ENCODE assay signal across 14 cellular contexts in the genomic region with DNA sequence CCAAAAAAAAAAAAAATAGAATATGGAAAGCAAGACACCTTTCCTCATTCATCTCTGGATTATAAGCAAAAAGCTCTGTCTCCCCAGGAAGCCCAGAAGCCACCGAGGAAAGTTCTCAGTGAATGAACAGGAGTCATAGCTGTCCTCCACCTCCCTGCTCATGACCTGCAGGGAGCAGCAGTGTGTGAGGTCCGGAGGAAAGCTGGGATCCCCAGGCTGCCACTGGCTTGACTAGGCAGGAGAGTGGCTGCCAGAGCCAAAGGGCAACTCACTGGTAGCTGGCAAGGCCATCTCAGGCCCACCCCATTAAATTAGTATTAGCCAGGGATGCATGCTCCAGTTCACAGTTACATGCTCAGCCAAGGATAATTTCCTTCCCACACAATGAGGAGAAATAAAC.
DNase-seq lines count a peak whose midpoint lies in the region; ATAC-seq, FAIRE-seq and TF ChIP-seq lines count a peak whose summit lies in the region.
"Had no signal": no experiment of that assay in that cellular context is flagged by ENCODE, and none has a peak within 500 bp of the region (broad histone marks: within the 10 kb centered on the region; RNA-seq: fewer than 3 reads in every experiment).

No MANE protein-coding gene starts in this region.

- FAIRE-seq in HepG2 (lab: Jason Lieb, UNC), result peak; percentile 53

- no TSS peak for BruUV-seq in HepG2 (replicated peaks; lab: Mats Ljungman, UMichigan)

- POLR2A ChIA-PET in HEK293 (lab: Yijun Ruan, JAX) (no interaction called here), HepG2 (lab: Yijun Ruan, JAX) (interaction anchor here (1.3 kb wide), 1 partner anchor 191 kb away, joined by 12 read pairs; a partner anchor contains a TSS)

- intact Hi-C loops in HepG2 (cut with micrococcal nuclease; ENCODE audit: unreplicated experiment), result loop anchor here (1.0 to 5.0 kb wide), 2 partner anchors 54 to 107 kb away; no protein-coding TSS in a partner anchor
- intact Hi-C loops in gastrocnemius medialis (cut with DNase I; ENCODE audit: low total_unique reads), result no loop called here

- H4K20me1 ChIP-seq in HepG2 (ENCODE audit: insufficient read depth, low read length), result no peaks in the 10 kb centered on the region

- ATAC-seq in HepG2, result peak; percentile 100
- ATAC-seq in gastrocnemius medialis, result no peak
- ATAC-seq: activated T-cell treated with anti-CD3 and anti-CD28 coated beads, Interleukin-2, amount 50 U/mL, for 4 hours had no signal

- TF ChIP-seq EP300 in HepG2 (IDR thresholded peaks at IDR 0.05; ENCODE audit: low read depth in 2 of 2, low read length in 2 of 2) (no peak), HepG2 (CRISPR knock-in tag; IDR thresholded peaks at IDR 0.05; ENCODE audit: borderline replicate concordance) (no peak)

- no peaks in the 10 kb centered on the region for H3K4me1 ChIP-seq in HEK293 (ENCODE audit: control insufficient read depth, insufficient read depth, low read length)
- H3K4me1 ChIP-seq in HepG2 (ENCODE audit: insufficient read depth, low read length), result peaks cover 19% of the 10 kb centered on the region
- H3K4me1 ChIP-seq in gastrocnemius medialis, result no peaks in the 10 kb centered on the region

- WGBS in HepG2 (ENCODE audit: low lambda C conversion rate), result 22% methylated on average over 1 of the region's 2 CpGs

- no peaks in the 10 kb centered on the region for H3K79me2 ChIP-seq in HepG2 (ENCODE audit: insufficient read depth, low read length)

- peak; percentile 84 for TF ChIP-seq RAD21 in HepG2 (CRISPR knock-in tag; IDR thresholded peaks at IDR 0.05)

- CTCF ChIA-PET in HEK293 (lab: Yijun Ruan, JAX) (interaction anchor here (0.5 to 0.6 kb wide), 2 partner anchors 10 to 73 kb away, joined by 3 read pairs; no protein-coding TSS in a partner anchor), HepG2 (lab: Yijun Ruan, JAX; ENCODE audit: low intra/inter-chr PET ratio, low total read pairs) (interaction anchor here (1.5 kb wide), 1 partner anchor 107 kb away, joined by 9 read pairs; no protein-coding TSS in a partner anchor)

- peak; percentile 14 for TF ChIP-seq CTCF in AG09309 (IDR thresholded peaks at IDR 0.05; ENCODE audit: control insufficient read depth, insufficient read depth, low read depth, low read length, missing control alignments)
- no peak for TF ChIP-seq CTCF in HEK293 (tag by site-specific recombination; IDR thresholded peaks at IDR 0.05)
- peak; percentile 36 for TF ChIP-seq CTCF in brain microvascular endothelial cell (IDR thresholded peaks at IDR 0.05; ENCODE audit: low read depth, low read length, missing control alignments)
- peak; percentile 80 for TF ChIP-seq CTCF in HepG2 (CRISPR knock-in tag; IDR thresholded peaks at IDR 0.05)
- TF ChIP-seq CTCF in gastrocnemius medialis (IDR thresholded peaks at IDR 0.05 in 4 of 5, conservative IDR thresholded peaks at IDR 0.05 in 1 of 5), result no peak

- DNase-seq in AG09309 (ENCODE audit: low read depth) (no peak), brain microvascular endothelial cell (no peak), HepG2 (ENCODE audit: low spot score) (peak; percentile 52), COR-L47 (lab: John Stamatoyannopoulos, UW) (no peak), gastrocnemius medialis (no peak), occipital lobe (lab: John Stamatoyannopoulos, UW) (no peak), NCI-H2227 treated with DMSO at 0.1 percent for 48 hours (lab: John Stamatoyannopoulos, UW) (no peak)
- DNase-seq: activated B cell treated with CpG ODN at 0.5 μM for 24 hours; activated T-cell treated with anti-CD3 and anti-CD28 coated beads, Interleukin-2, amount 50 U/mL, for 4 hours; NCI-H524; SIG-M5 had no signal

- H3K27ac ChIP-seq in HEK293 (ENCODE audit: extremely low read depth, low read depth, low read length) (no peak overlapping the region), brain microvascular endothelial cell (no peak overlapping the region), HepG2 (ENCODE audit: extremely low read length, insufficient read depth, low read length) (no peak overlapping the region), gastrocnemius medialis (no peak overlapping the region)
- H3K27ac ChIP-seq: C4-2B had no signal

- H3K27me3 ChIP-seq in brain microvascular endothelial cell (replicated peaks) (no peaks in the 10 kb centered on the region), HepG2 (ENCODE audit: control insufficient read depth in 1 of 2, insufficient read depth in 2 of 2, low read length in 2 of 2) (no peaks in the 10 kb centered on the region), gastrocnemius medialis (no peaks in the 10 kb centered on the region)

- H3K36me3 ChIP-seq in HEK293 (ENCODE audit: control insufficient read depth in 2 of 2, insufficient read depth in 1 of 2, low read length in 2 of 2) (no peaks in the 10 kb centered on the region), brain microvascular endothelial cell (replicated peaks) (no peaks in the 10 kb centered on the region), HepG2 (replicated peaks in 1 of 2; ENCODE audit: control insufficient read depth in 1 of 2, insufficient read depth in 2 of 2, low read length in 2 of 2) (no peaks in the 10 kb centered on the region), gastrocnemius medialis (no peaks in the 10 kb centered on the region)

- H3K4me3 ChIP-seq in AG09309 (ENCODE audit: control insufficient read depth, low read depth, low read length) (no peak overlapping the region), HEK293 (ENCODE audit: low read depth, low read length) (no peak overlapping the region), brain microvascular endothelial cell (ENCODE audit: low read depth, low read length) (no peak overlapping the region), HepG2 (replicated peaks in 1 of 3; ENCODE audit: insufficient read depth in 1 of 3, low read depth in 2 of 3, low read length in 3 of 3) (no peak overlapping the region), gastrocnemius medialis (no peak overlapping the region)
- H3K4me3 ChIP-seq: lung had no signal

- TF ChIP-seq POLR2A in HepG2 (IDR thresholded peaks at IDR 0.05; ENCODE audit: insufficient read depth in 1 of 2, low read depth in 2 of 2, low read length in 2 of 2), result no peak
- TF ChIP-seq POLR2A in gastrocnemius medialis (IDR thresholded peaks at IDR 0.05), result no peak

- H2AFZ ChIP-seq in HepG2 (ENCODE audit: low read length), result no peak overlapping the region

- H3K9ac ChIP-seq in HepG2 (ENCODE audit: insufficient read depth, low read depth, low read length), result no peak overlapping the region

- H3K9me3 ChIP-seq in HEK293 (ENCODE audit: control insufficient read depth, insufficient read depth, low read depth, low read length) (no peaks in the 10 kb centered on the region), HepG2 (ENCODE audit: low read length) (peaks cover 10% of the 10 kb centered on the region; the same call in 1 of the 2 replicates), gastrocnemius medialis (no peaks in the 10 kb centered on the region)

- no peak overlapping the region for H3K4me2 ChIP-seq in HepG2 (ENCODE audit: low read depth, low read length)

- in situ Hi-C loops in brain microvascular endothelial cell (cut with HindIII; ENCODE audit: low pct_ligation_motif_present, low sequenced_read_pairs) (no loop called here), HepG2 (cut with HindIII; ENCODE audit: extremely low pct_ligation_motif_present, low pct_unique_long_range_greater_than_20kb) (no loop called here), gastrocnemius medialis (cut with MboI; ENCODE audit: low sequenced_read_pairs in 4 of 4) (no loop called here)

TF ChIP-seq in HEK293, 187 proteins besides CTCF, POLR2A, EP300 and RAD21:
- TF ChIP-seq ZBTB17 (tag by site-specific recombination; IDR thresholded peaks at IDR 0.05), result peak; percentile 61
- TF ChIP-seq GFI1B (tag by site-specific recombination; IDR thresholded peaks at IDR 0.05), result no peak

TF ChIP-seq in HepG2, 621 proteins besides CTCF, POLR2A, EP300 and RAD21 (continues in another document):
- TF ChIP-seq XRCC5 (optimal IDR thresholded peaks at IDR 0.05; ENCODE audit: low read length) (peak; percentile 45), RXRB (CRISPR knock-in tag; IDR thresholded peaks at IDR 0.05; ENCODE audit: borderline replicate concordance) (0 out of 2 replicates have a peak, but pooled peaks have one; percentile 13), U2AF1 (optimal IDR thresholded peaks at IDR 0.05; ENCODE audit: low read depth, low read length) (no peak), ISX (CRISPR knock-in tag; conservative IDR thresholded peaks at IDR 0.05) (no peak), ARNTL (CRISPR knock-in tag; IDR thresholded peaks at IDR 0.05) (no peak), ERF (CRISPR knock-in tag; IDR thresholded peaks at IDR 0.05) (no peak), SP1 (IDR thresholded peaks at IDR 0.05) (no peak), SP1 (CRISPR knock-in tag; IDR thresholded peaks at IDR 0.05) (no peak), ATF7-NPFF (CRISPR knock-in tag; IDR thresholded peaks at IDR 0.05; ENCODE audit: low read depth) (no peak)
- TF ChIP-seq, protein P1, sequence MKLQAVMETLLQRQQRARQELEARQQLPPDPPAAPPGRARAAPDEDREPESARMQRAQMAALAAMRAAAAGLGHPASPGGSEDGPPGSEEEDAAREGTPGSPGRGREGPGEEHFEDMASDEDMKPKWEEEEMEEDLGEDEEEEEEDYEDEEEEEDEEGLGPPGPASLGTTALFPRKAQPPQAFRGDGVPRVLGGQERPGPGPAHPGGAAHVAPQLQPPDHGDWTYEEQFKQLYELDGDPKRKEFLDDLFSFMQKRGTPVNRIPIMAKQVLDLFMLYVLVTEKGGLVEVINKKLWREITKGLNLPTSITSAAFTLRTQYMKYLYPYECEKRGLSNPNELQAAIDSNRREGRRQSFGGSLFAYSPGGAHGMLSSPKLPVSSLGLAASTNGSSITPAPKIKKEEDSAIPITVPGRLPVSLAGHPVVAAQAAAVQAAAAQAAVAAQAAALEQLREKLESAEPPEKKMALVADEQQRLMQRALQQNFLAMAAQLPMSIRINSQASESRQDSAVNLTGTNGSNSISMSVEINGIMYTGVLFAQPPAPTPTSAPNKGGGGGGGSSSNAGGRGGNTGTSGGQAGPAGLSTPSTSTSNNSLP (IDR thresholded peaks at IDR 0.05; ENCODE audit: low read depth, low read length), result no peak
- TF ChIP-seq, protein P2, sequence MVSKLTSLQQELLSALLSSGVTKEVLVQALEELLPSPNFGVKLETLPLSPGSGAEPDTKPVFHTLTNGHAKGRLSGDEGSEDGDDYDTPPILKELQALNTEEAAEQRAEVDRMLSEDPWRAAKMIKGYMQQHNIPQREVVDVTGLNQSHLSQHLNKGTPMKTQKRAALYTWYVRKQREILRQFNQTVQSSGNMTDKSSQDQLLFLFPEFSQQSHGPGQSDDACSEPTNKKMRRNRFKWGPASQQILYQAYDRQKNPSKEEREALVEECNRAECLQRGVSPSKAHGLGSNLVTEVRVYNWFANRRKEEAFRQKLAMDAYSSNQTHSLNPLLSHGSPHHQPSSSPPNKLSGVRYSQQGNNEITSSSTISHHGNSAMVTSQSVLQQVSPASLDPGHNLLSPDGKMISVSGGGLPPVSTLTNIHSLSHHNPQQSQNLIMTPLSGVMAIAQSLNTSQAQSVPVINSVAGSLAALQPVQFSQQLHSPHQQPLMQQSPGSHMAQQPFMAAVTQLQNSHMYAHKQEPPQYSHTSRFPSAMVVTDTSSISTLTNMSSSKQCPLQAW (CRISPR knock-in tag; IDR thresholded peaks at IDR 0.05), result no peak

Comparison
In these comparisons a context has a peak if more than half of its experiments do, and no peak if none do; other contexts are left out.
1. CTCF ChIP-seq: peak in AG09309 (single experiment), brain microvascular endothelial cell (single experiment) and HepG2 (single experiment); none in HEK293 (single experiment) and gastrocnemius medialis (0 of 5).